Comparison of ENCODE assay signal across 11 cellular contexts in the genomic region with DNA sequence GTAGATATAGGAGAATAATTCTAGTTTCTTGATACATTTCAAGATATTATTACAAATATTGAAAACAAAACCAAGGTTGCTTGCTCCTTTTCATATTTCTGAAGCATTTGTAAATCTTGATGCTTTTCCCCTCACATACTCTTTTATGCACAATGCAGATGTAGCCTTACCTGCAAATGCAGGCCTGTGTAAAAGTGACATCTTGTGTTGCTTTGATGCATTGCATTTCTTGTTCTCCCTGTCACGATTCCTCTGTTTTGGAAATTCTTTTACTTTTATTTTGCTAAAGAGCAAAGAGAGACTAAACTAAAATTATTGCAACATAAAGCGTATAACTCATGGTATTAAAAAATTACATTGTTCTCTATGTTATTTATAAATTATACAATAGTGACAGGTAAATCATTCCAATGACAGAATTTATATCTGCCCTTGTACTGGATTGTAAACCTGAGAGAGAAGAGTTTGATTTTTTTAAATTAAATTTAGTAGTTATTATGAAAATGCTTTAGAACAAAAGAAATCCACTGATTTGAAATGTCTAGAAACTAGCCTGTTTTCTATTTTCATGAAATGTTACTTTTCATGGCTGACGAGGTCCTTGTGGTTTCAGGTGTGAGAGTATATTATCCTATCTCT.
DNase-seq lines count a peak whose midpoint lies in the region; FAIRE-seq and TF ChIP-seq lines count a peak whose summit lies in the region.
"Had no signal": no experiment of that assay in that cellular context is flagged by ENCODE, and none has a peak within 500 bp of the region (broad histone marks: within the 10 kb centered on the region; RNA-seq: fewer than 3 reads in every experiment).

No MANE protein-coding gene starts in this region.

- no peak for FAIRE-seq in small intestine (lab: Jason Lieb, UNC)

- no peaks in the 10 kb centered on the region for H3K27me3 Mint-ChIP-seq in activated T-helper 1 cell treated with anti-CD3 and anti-CD28 coated beads, Interleukin-12 subunit alpha, Interleukin-12 subunit beta, Interleukin-2, Interleukin-4 antibody, amounts not matched to agents 30 ng/mL and 10 ng/mL and 1 ng/mL, durations not matched to agents 14 hours and 24 hours and 36 hours (ENCODE audit: insufficient read depth)
- H3K27me3 Mint-ChIP-seq in activated T-cell treated with anti-CD3 and anti-CD28 coated beads, Interleukin-2, amount 50 U/mL, for 24 hours: no peaks in the 10 kb centered on the region
- H3K27me3 Mint-ChIP-seq: activated CD4-positive, alpha-beta memory T cell treated with anti-CD3 and anti-CD28 coated beads for 36 hours; stimulated activated naive B cell treated with anti-CD40 and anti-IgM and Interleukin-4, amounts not matched to agents 10 μg/mL and 1 μg/mL and 100 μg/mL, for 72 hours had no signal

- H3K9me3 ChIP-seq in OCI-LY3 (ENCODE audit: insufficient read depth, low read length): no peaks in the 10 kb centered on the region
- H3K9me3 ChIP-seq in small intestine (ENCODE audit: control insufficient read depth, low read depth): no peaks in the 10 kb centered on the region

- DNase-seq in SHP77 (lab: John Stamatoyannopoulos, UW) (peak; percentile 15 to 27), SHP77 treated with DMSO at 0.1 percent for 48 hours (lab: John Stamatoyannopoulos, UW) (no peak), fibroblast of gingiva (ENCODE audit: low read depth) (peak; percentile 2), small intestine (peak; percentile 11), NCI-H146 (lab: John Stamatoyannopoulos, UW) (no peak)
- DNase-seq in activated T-helper 1 cell treated with anti-CD3 and anti-CD28 coated beads, Interleukin-12 subunit alpha, Interleukin-12 subunit beta, Interleukin-2, Interleukin-4 antibody, amounts not matched to agents 30 ng/mL and 10 ng/mL and 1 ng/mL, durations not matched to agents 14 hours and 24 hours and 36 hours (ENCODE audit: low spot score): no peak
- no peak for DNase-seq in activated T-cell treated with anti-CD3 and anti-CD28 coated beads, Interleukin-2, amount 50 U/mL, for 24 hours
- DNase-seq: activated CD4-positive, alpha-beta memory T cell treated with anti-CD3 and anti-CD28 coated beads for 36 hours; COR-L47; stimulated activated naive B cell treated with anti-CD40 and anti-IgM and Interleukin-4, amounts not matched to agents 10 μg/mL and 1 μg/mL and 100 μg/mL, for 72 hours had no signal

- H3K4me3 Mint-ChIP-seq in activated T-helper 1 cell treated with anti-CD3 and anti-CD28 coated beads, Interleukin-12 subunit alpha, Interleukin-12 subunit beta, Interleukin-2, Interleukin-4 antibody, amounts not matched to agents 30 ng/mL and 10 ng/mL and 1 ng/mL, durations not matched to agents 14 hours and 24 hours and 36 hours: no peak overlapping the region
- H3K4me3 Mint-ChIP-seq in activated T-cell treated with anti-CD3 and anti-CD28 coated beads, Interleukin-2, amount 50 U/mL, for 24 hours: no peak overlapping the region
- H3K4me3 Mint-ChIP-seq: activated CD4-positive, alpha-beta memory T cell treated with anti-CD3 and anti-CD28 coated beads for 36 hours; stimulated activated naive B cell treated with anti-CD40 and anti-IgM and Interleukin-4, amounts not matched to agents 10 μg/mL and 1 μg/mL and 100 μg/mL, for 72 hours had no signal

- no peaks in the 10 kb centered on the region for H3K4me1 ChIP-seq in OCI-LY3 (ENCODE audit: low read length)
- no peaks in the 10 kb centered on the region for H3K4me1 ChIP-seq in small intestine (ENCODE audit: control insufficient read depth in 2 of 2, insufficient read depth in 1 of 2, low read depth in 1 of 2, low read length in 1 of 2)

- no peak overlapping the region for H3K4me2 ChIP-seq in OCI-LY3 (ENCODE audit: low read length)

- H3K36me3 ChIP-seq in OCI-LY3 (replicated peaks; ENCODE audit: low read depth, low read length): no peaks in the 10 kb centered on the region
- no peaks in the 10 kb centered on the region for H3K36me3 ChIP-seq in small intestine (ENCODE audit: control insufficient read depth in 2 of 2, insufficient read depth in 2 of 2, low read length in 2 of 2)

- intact Hi-C loops in activated T-helper 1 cell treated with anti-CD3 and anti-CD28 coated beads, Interleukin-12 subunit alpha, Interleukin-12 subunit beta, Interleukin-2, Interleukin-4 antibody, amounts not matched to agents 30 ng/mL and 10 ng/mL and 1 ng/mL, durations not matched to agents 14 hours and 24 hours and 36 hours (cut with micrococcal nuclease): no loop called here

- no peaks in the 10 kb centered on the region for H3K36me3 Mint-ChIP-seq in activated T-helper 1 cell treated with anti-CD3 and anti-CD28 coated beads, Interleukin-12 subunit alpha, Interleukin-12 subunit beta, Interleukin-2, Interleukin-4 antibody, amounts not matched to agents 30 ng/mL and 10 ng/mL and 1 ng/mL, durations not matched to agents 14 hours and 24 hours and 36 hours (ENCODE audit: low read depth)
- no peaks in the 10 kb centered on the region for H3K36me3 Mint-ChIP-seq in activated T-cell treated with anti-CD3 and anti-CD28 coated beads, Interleukin-2, amount 50 U/mL, for 24 hours (ENCODE audit: low read depth)
- H3K36me3 Mint-ChIP-seq: activated CD4-positive, alpha-beta memory T cell treated with anti-CD3 and anti-CD28 coated beads for 36 hours; stimulated activated naive B cell treated with anti-CD40 and anti-IgM and Interleukin-4, amounts not matched to agents 10 μg/mL and 1 μg/mL and 100 μg/mL, for 72 hours had no signal

- H3K4me1 Mint-ChIP-seq in activated T-helper 1 cell treated with anti-CD3 and anti-CD28 coated beads, Interleukin-12 subunit alpha, Interleukin-12 subunit beta, Interleukin-2, Interleukin-4 antibody, amounts not matched to agents 30 ng/mL and 10 ng/mL and 1 ng/mL, durations not matched to agents 14 hours and 24 hours and 36 hours (ENCODE audit: low read depth): no peaks in the 10 kb centered on the region
- no peaks in the 10 kb centered on the region for H3K4me1 Mint-ChIP-seq in activated T-cell treated with anti-CD3 and anti-CD28 coated beads, Interleukin-2, amount 50 U/mL, for 24 hours (ENCODE audit: low read depth)
- H3K4me1 Mint-ChIP-seq: stimulated activated naive B cell treated with anti-CD40 and anti-IgM and Interleukin-4, amounts not matched to agents 10 μg/mL and 1 μg/mL and 100 μg/mL, for 72 hours had no signal

- no peaks in the 10 kb centered on the region; the same call in 1 of the 2 replicates for H3K27me3 ChIP-seq in OCI-LY3 (ENCODE audit: low read depth, low read length)
- no peaks in the 10 kb centered on the region for H3K27me3 ChIP-seq in small intestine (ENCODE audit: control insufficient read depth in 2 of 2, insufficient read depth in 2 of 2, low read length in 2 of 2)

- H3K4me3 ChIP-seq in OCI-LY3 (ENCODE audit: low read length) (no peak overlapping the region), small intestine (ENCODE audit: low read depth in 1 of 2, low read length in 2 of 2) (no peak overlapping the region)

- WGBS in small intestine, 3 donors: 62 to 73% (median 67%) methylated on average over 3 of the region's 3 CpGs

- H3K27ac Mint-ChIP-seq in activated T-helper 1 cell treated with anti-CD3 and anti-CD28 coated beads, Interleukin-12 subunit alpha, Interleukin-12 subunit beta, Interleukin-2, Interleukin-4 antibody, amounts not matched to agents 30 ng/mL and 10 ng/mL and 1 ng/mL, durations not matched to agents 14 hours and 24 hours and 36 hours: no peak overlapping the region
- H3K27ac Mint-ChIP-seq in activated T-cell treated with anti-CD3 and anti-CD28 coated beads, Interleukin-2, amount 50 U/mL, for 24 hours: no peak overlapping the region
- H3K27ac Mint-ChIP-seq: activated CD4-positive, alpha-beta memory T cell treated with anti-CD3 and anti-CD28 coated beads for 36 hours; stimulated activated naive B cell treated with anti-CD40 and anti-IgM and Interleukin-4, amounts not matched to agents 10 μg/mL and 1 μg/mL and 100 μg/mL, for 72 hours had no signal

- TF ChIP-seq CTCF in OCI-LY3 (IDR thresholded peaks at IDR 0.05; ENCODE audit: low read depth, low read length): peak; percentile 47

- no peaks in the 10 kb centered on the region for H3K79me2 ChIP-seq in OCI-LY3 (ENCODE audit: low read length)

- no peak overlapping the region for H2AFZ ChIP-seq in OCI-LY3 (ENCODE audit: low read depth, low read length)

- H3K27ac ChIP-seq in OCI-LY3 (ENCODE audit: low read length): no peak overlapping the region
- H3K27ac ChIP-seq in small intestine (ENCODE audit: low read depth in 1 of 2, low read length in 1 of 2): no peak overlapping the region

- no peaks in the 10 kb centered on the region for H3K9me3 Mint-ChIP-seq in activated T-helper 1 cell treated with anti-CD3 and anti-CD28 coated beads, Interleukin-12 subunit alpha, Interleukin-12 subunit beta, Interleukin-2, Interleukin-4 antibody, amounts not matched to agents 30 ng/mL and 10 ng/mL and 1 ng/mL, durations not matched to agents 14 hours and 24 hours and 36 hours
- no peaks in the 10 kb centered on the region for H3K9me3 Mint-ChIP-seq in activated T-cell treated with anti-CD3 and anti-CD28 coated beads, Interleukin-2, amount 50 U/mL, for 24 hours
- H3K9me3 Mint-ChIP-seq: activated CD4-positive, alpha-beta memory T cell treated with anti-CD3 and anti-CD28 coated beads for 36 hours; stimulated activated naive B cell treated with anti-CD40 and anti-IgM and Interleukin-4, amounts not matched to agents 10 μg/mL and 1 μg/mL and 100 μg/mL, for 72 hours had no signal

- no peak overlapping the region for H3K9ac ChIP-seq in OCI-LY3 (ENCODE audit: low read length)

- H4K20me1 ChIP-seq in OCI-LY3 (ENCODE audit: insufficient read depth, low read length): no peaks in the 10 kb centered on the region

Comparison
In these comparisons a context has a peak if more than half of its experiments do, and no peak if none do; other contexts are left out.
1. DNase-seq: peak in SHP77 (2 of 2), fibroblast of gingiva (single experiment) and small intestine (single experiment); none in SHP77 treated with DMSO at 0.1 percent for 48 hours (single experiment), activated T-helper 1 cell treated with anti-CD3 and anti-CD28 coated beads, Interleukin-12 subunit alpha, Interleukin-12 subunit beta, Interleukin-2, Interleukin-4 antibody, amounts not matched to agents 30 ng/mL and 10 ng/mL and 1 ng/mL, durations not matched to agents 14 hours and 24 hours and 36 hours (single experiment), activated T-cell treated with anti-CD3 and anti-CD28 coated beads, Interleukin-2, amount 50 U/mL, for 24 hours (single experiment) and NCI-H146 (single experiment).